Comparison of ENCODE assay signal across 10 cellular contexts in genomic region chr1:192070213-192070612, GRCh38.
"Had no signal": no experiment of that assay in that cellular context is flagged by ENCODE, and none has a peak within 500 bp of the region (broad histone marks: within the 10 kb centered on the region; RNA-seq: fewer than 3 reads in every experiment).

No MANE protein-coding gene starts in this region.

- H3K4me2 ChIP-seq: GM23338, KMS-11 had no signal

- ATAC-seq: GM23338 had no signal

- DNase-seq: H9, HCEC 1CT, IMR-90, Karpas-422, KBM-7 had no signal

- H3K4me3 ChIP-seq: GM23338 had no signal

- H3K27ac ChIP-seq: HL-60, KMS-11 had no signal

- FAIRE-seq: H1, H54 had no signal

- H3K9ac ChIP-seq: KMS-11 had no signal
